ENCODE assay signal across 22 cellular contexts in the genomic region with DNA sequence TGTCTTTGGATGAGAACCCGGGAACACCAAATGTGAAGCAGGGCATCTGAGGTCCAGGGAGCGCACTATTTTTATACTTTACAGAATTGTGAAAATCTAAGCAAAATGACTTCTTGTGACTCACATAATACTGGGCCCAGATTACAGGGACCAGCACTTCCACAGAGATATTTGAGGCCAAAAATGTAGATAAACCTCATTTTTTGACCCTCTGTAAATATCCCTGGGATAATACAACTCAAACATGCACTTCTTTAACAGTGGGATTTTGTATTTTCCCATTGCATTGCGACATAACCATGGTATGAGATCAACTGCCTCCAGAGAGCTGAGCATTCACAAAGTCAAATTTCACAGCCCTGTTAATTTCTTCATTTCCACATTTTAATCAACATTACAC.
A peak's percentile ranks its signal among the peaks of the same experiment; 100 is the strongest.
DNase-seq lines count a peak whose midpoint lies in the region; ATAC-seq and TF ChIP-seq lines count a peak whose summit lies in the region.
"Had no signal": no experiment of that assay in that cellular context is flagged by ENCODE, and none has a peak within 500 bp of the region (broad histone marks: within the 10 kb centered on the region; RNA-seq: fewer than 3 reads in every experiment).

No MANE protein-coding gene starts in this region.

- peak overlapping the region; percentile 63 for H3K4me2 ChIP-seq in osteoblast (ENCODE audit: insufficient read depth, low read length)

- H3K27ac ChIP-seq in osteoblast (ENCODE audit: low read depth, low read length) (peak overlapping the region; percentile 68), upper lobe of right lung (no peak overlapping the region)
- H3K27ac ChIP-seq: cardiac muscle cell had no signal

- H3K9me3 ChIP-seq in osteoblast (ENCODE audit: low read depth, low read length) (no peaks in the 10 kb centered on the region), MG63 (no peaks in the 10 kb centered on the region), upper lobe of right lung (no peaks in the 10 kb centered on the region)

- H3K4me1 ChIP-seq in osteoblast (ENCODE audit: insufficient read depth, low read length) (peaks cover 13% of the 10 kb centered on the region), upper lobe of right lung (no peaks in the 10 kb centered on the region)

- H3K4me3 ChIP-seq in fibroblast of pulmonary artery (replicated peaks; ENCODE audit: low read depth, low read length) (no peak overlapping the region), osteoblast (ENCODE audit: insufficient read depth, low read length) (no peak overlapping the region), MG63 (no peak overlapping the region), upper lobe of right lung (no peak overlapping the region)
- H3K4me3 ChIP-seq: cardiac muscle cell had no signal

- no peaks in the 10 kb centered on the region for H4K20me1 ChIP-seq in osteoblast (ENCODE audit: insufficient read depth, low read length)

- no peaks in the 10 kb centered on the region for H3K79me2 ChIP-seq in osteoblast (ENCODE audit: insufficient read depth, low read length)

- H3K27me3 ChIP-seq in osteoblast (ENCODE audit: insufficient read depth, low read length) (no peaks in the 10 kb centered on the region), MG63 (no peaks in the 10 kb centered on the region), upper lobe of right lung (no peaks in the 10 kb centered on the region)
- H3K27me3 ChIP-seq: cardiac muscle cell had no signal

- H3K36me3 ChIP-seq in osteoblast (ENCODE audit: insufficient read depth, low read length), result no peaks in the 10 kb centered on the region
- no peaks in the 10 kb centered on the region for H3K36me3 ChIP-seq in MG63
- H3K36me3 ChIP-seq in upper lobe of right lung, result no peaks in the 10 kb centered on the region
- H3K36me3 ChIP-seq: cardiac muscle cell had no signal

- intact Hi-C loops in upper lobe of right lung (cut with DNase I), result no loop called here

- no peak for TF ChIP-seq CTCF in fibroblast of pulmonary artery (IDR thresholded peaks at IDR 0.05; ENCODE audit: low read length, missing control alignments)
- TF ChIP-seq CTCF in osteoblast (IDR thresholded peaks at IDR 0.05; ENCODE audit: extremely low read depth, low read depth, low read length), result no peak
- TF ChIP-seq CTCF in upper lobe of right lung (IDR thresholded peaks at IDR 0.05), result no peak

- H2AFZ ChIP-seq in osteoblast (ENCODE audit: low read length), result peak overlapping the region; percentile 74

- no peak for ATAC-seq in upper lobe of right lung
- ATAC-seq: esophagus mucosa; naive thymus-derived CD8-positive, alpha-beta T cell had no signal

- DNase-seq in AG20443 (ENCODE audit: low spot score) (peak; percentile 17), LHCN-M2 (ENCODE audit: low read depth) (peak; percentile 27), fibroblast of pulmonary artery (ENCODE audit: low read depth) (peak; percentile 70), osteoblast (ENCODE audit: insufficient read length, low spot score, missing footprints) (peak; percentile 5), HuH-7 (ENCODE audit: low spot score) (no peak), MG63 (no peak), upper lobe of right lung (no peak), T-helper 1 cell (no peak)
- DNase-seq: activated CD4-positive, alpha-beta T cell treated with anti-CD3 and anti-CD28 coated beads, Interleukin-2, amount 50 U/mL, for 4 hours; activated naive CD4-positive, alpha-beta T cell treated with Interleukin-2 at 50 U/mL for 16 hours; amniotic stem cell; CD4-positive, alpha-beta T cell; endodermal cell; KG1; midbrain; naive thymus-derived CD8-positive, alpha-beta T cell; NCI-H1417 treated with DMSO at 0.1 percent for 48 hours; NCI-H774; nucleus accumbens; stimulated activated CD4-positive, alpha-beta T cell treated with anti-CD3 and anti-CD28 coated beads, Interleukin-2, amount 100 ng/mL, for 48 hours had no signal

Comparison
In these comparisons a context has a peak if more than half of its experiments do, and no peak if none do; other contexts are left out.
1. DNase-seq: peak in AG20443 (single experiment), LHCN-M2 (single experiment), fibroblast of pulmonary artery (single experiment) and osteoblast (single experiment); none in HuH-7 (single experiment), MG63 (single experiment), upper lobe of right lung (single experiment) and T-helper 1 cell (0 of 5).